33 cellular contexts compared by ENCODE assay signal in genomic region chrX:133390647-133391046, GRCh38. TPM values are rescaled to one million over a fixed set of nuclear protein-coding genes. Genes with fewer than 3 reads are reported as not detected.
A peak's percentile ranks its signal among the peaks of the same experiment; 100 is the strongest.
DNase-seq lines count a peak whose midpoint lies in the region; ATAC-seq and TF ChIP-seq lines count a peak whose summit lies in the region.
"Had no signal": no experiment of that assay in that cellular context is flagged by ENCODE, and none has a peak within 500 bp of the region (broad histone marks: within the 10 kb centered on the region; RNA-seq: fewer than 3 reads in every experiment).

No MANE protein-coding gene starts in this region.

- WGBS in heart left ventricle, 4 donors = 53 to 73% (median 64%) methylated on average over 5 of the region's 5 CpGs

- H3K9me3 ChIP-seq in neural cell (ENCODE audit: low read length) (no peaks in the 10 kb centered on the region), heart left ventricle (no peaks in the 10 kb centered on the region)
- H3K9me3 ChIP-seq: BE2C, esophagus muscularis mucosa, ovary, tibial nerve had no signal

- H3K27me3 Mint-ChIP-seq in chondrocyte (ENCODE audit: low read depth) = no peaks in the 10 kb centered on the region
- H3K27me3 Mint-ChIP-seq: activated CD8-positive, alpha-beta T cell treated with anti-CD3 and anti-CD28 coated beads for 36 hours; memory B cell had no signal

- TF ChIP-seq CTCF in LNCaP clone FGC (IDR thresholded peaks at IDR 0.05; ENCODE audit: control insufficient read depth, extremely low read depth, insufficient read depth) (no peak), chondrocyte (IDR thresholded peaks at IDR 0.05) (no peak), neural cell (IDR thresholded peaks at IDR 0.05; ENCODE audit: poor library complexity, severe bottlenecking) (no peak), heart left ventricle (IDR thresholded peaks at IDR 0.05) (no peak)

- TF ChIP-seq RAD21 in neural cell (conservative IDR thresholded peaks at IDR 0.05) = no peak

- H3K9me2 ChIP-seq in neural cell (ENCODE audit: insufficient read depth, low read length) = no peaks in the 10 kb centered on the region

- H3K36me3 ChIP-seq in neural cell (ENCODE audit: insufficient read depth, low read length) (no peaks in the 10 kb centered on the region), heart left ventricle (no peaks in the 10 kb centered on the region)
- H3K36me3 ChIP-seq: BE2C, esophagus muscularis mucosa, ovary, tibial nerve had no signal

- H3K4me3 Mint-ChIP-seq in chondrocyte (ENCODE audit: unreplicated experiment) = peak overlapping the region; percentile 5
- H3K4me3 Mint-ChIP-seq: activated CD8-positive, alpha-beta T cell treated with anti-CD3 and anti-CD28 coated beads for 36 hours; dendritic cell treated with granulocyte-macrophage colony-stimulating factor and Interleukin-4, amounts not matched to agents 40 ng/mL and 50 ng/mL, for 4 days; immature natural killer cell; memory B cell had no signal

- no peak for TF ChIP-seq POLR2A in heart left ventricle (IDR thresholded peaks at IDR 0.05)

- no peaks in the 10 kb centered on the region for H3K4me1 ChIP-seq in heart left ventricle
- H3K4me1 ChIP-seq: BE2C, foreskin keratinocyte had no signal

- H2AFZ ChIP-seq in neural cell (ENCODE audit: low read depth, low read length) = no peak overlapping the region

- H4K20me1 ChIP-seq in neural cell (ENCODE audit: insufficient read depth) = no peaks in the 10 kb centered on the region

- no peak overlapping the region for H3K9ac ChIP-seq in neural cell (ENCODE audit: low read length)

- peaks cover 43% of the 10 kb centered on the region for H3K4me1 Mint-ChIP-seq in chondrocyte (ENCODE audit: low read depth)
- H3K4me1 Mint-ChIP-seq: immature natural killer cell, memory B cell had no signal

- no peak overlapping the region; the same call in 1 of the 2 replicates for H3K4me3 ChIP-seq in LNCaP clone FGC (ENCODE audit: low read depth, low read length)
- H3K4me3 ChIP-seq in neural cell (ENCODE audit: low read length) = peak overlapping the region; percentile 13
- H3K4me3 ChIP-seq in heart left ventricle = no peak overlapping the region
- H3K4me3 ChIP-seq: esophagus muscularis mucosa, ovary, tibial nerve had no signal

- H3K36me3 Mint-ChIP-seq in chondrocyte (ENCODE audit: low read depth) = no peaks in the 10 kb centered on the region
- H3K36me3 Mint-ChIP-seq: activated naive CD4-positive, alpha-beta T cell treated with anti-CD3 and anti-CD28 coated beads, Interleukin-2, amount 50 U/mL, for 72 hours; immature natural killer cell; memory B cell had no signal

- H3K27me3 ChIP-seq in neural cell (ENCODE audit: insufficient read depth, low read depth, low read length) (no peaks in the 10 kb centered on the region), heart left ventricle (peaks cover 0 to 19% (median 0%) of the 10 kb centered on the region in 9 donors)
- H3K27me3 ChIP-seq: BE2C, esophagus muscularis mucosa, foreskin keratinocyte, ovary had no signal

- H3K9me3 Mint-ChIP-seq in chondrocyte (ENCODE audit: low read depth) = no peaks in the 10 kb centered on the region
- H3K9me3 Mint-ChIP-seq: activated CD8-positive, alpha-beta T cell treated with anti-CD3 and anti-CD28 coated beads for 36 hours; activated naive CD4-positive, alpha-beta T cell treated with anti-CD3 and anti-CD28 coated beads, Interleukin-2, amount 50 U/mL, for 72 hours; dendritic cell treated with granulocyte-macrophage colony-stimulating factor and Interleukin-4, amounts not matched to agents 40 ng/mL and 50 ng/mL, for 4 days; immature natural killer cell; memory B cell had no signal

- H3K27ac Mint-ChIP-seq in chondrocyte (ENCODE audit: unreplicated experiment) = peak overlapping the region; percentile 53
- H3K27ac Mint-ChIP-seq: activated CD8-positive, alpha-beta T cell treated with anti-CD3 and anti-CD28 coated beads for 36 hours; activated naive CD4-positive, alpha-beta T cell treated with anti-CD3 and anti-CD28 coated beads, Interleukin-2, amount 50 U/mL, for 72 hours; dendritic cell treated with granulocyte-macrophage colony-stimulating factor and Interleukin-4, amounts not matched to agents 40 ng/mL and 50 ng/mL, for 4 days; immature natural killer cell; memory B cell had no signal

- H3K79me2 ChIP-seq in neural cell (replicated peaks; ENCODE audit: insufficient read depth, low read length) = peaks cover 5% of the 10 kb centered on the region

- H3K27ac ChIP-seq in neural cell (ENCODE audit: low read length) (no peak overlapping the region), heart left ventricle (no peak overlapping the region)
- H3K27ac ChIP-seq: foreskin keratinocyte, ovary, tibial nerve had no signal

- H3F3A ChIP-seq in neural cell (ENCODE audit: insufficient read depth, low read length, poor library complexity, severe bottlenecking) = no peaks in the 10 kb centered on the region

- TF ChIP-seq EP300 in neural cell (conservative IDR thresholded peaks at IDR 0.05; ENCODE audit: poor library complexity, severe bottlenecking) = no peak

- no peak for ATAC-seq in heart left ventricle
- ATAC-seq in HG03378 (IDR thresholded peaks at IDR 0.05; ENCODE audit: unreplicated experiment) = no peak
- ATAC-seq: activated CD8-positive, alpha-beta T cell treated with anti-CD3 and anti-CD28 coated beads for 36 hours; foreskin keratinocyte; HCT116; left lobe of liver; right cardiac atrium had no signal

- H3K4me2 ChIP-seq in neural cell (ENCODE audit: low read length) = no peak overlapping the region

- DNase-seq in COLO668 (lab: John Stamatoyannopoulos, UW; ENCODE audit: unreplicated experiment) (peak; percentile 11), LNCaP clone FGC (ENCODE audit: low read depth) (peak; percentile 23), chondrocyte (ENCODE audit: low spot score) (no peak), heart left ventricle (no peak), NCI-H526 (lab: John Stamatoyannopoulos, UW) (no peak), NOMO-1 treated with dmso at 0.1 percent for 144 hours (lab: John Stamatoyannopoulos, UW; ENCODE audit: unreplicated experiment) (no peak)
- DNase-seq: activated CD4-positive, CD25-positive, alpha-beta regulatory T cell treated with anti-CD3 and anti-CD28 coated beads, Interleukin-2, amount 50 U/mL, for 72 hours; activated CD8-positive, alpha-beta T cell treated with anti-CD3 and anti-CD28 coated beads for 36 hours; anterior cingulate cortex; BE2C; DMS79 treated with DMSO at 0.1 percent for 48 hours; foreskin keratinocyte; GF-D8; hypothalamus; immature natural killer cell; KG1; MM.1S; NCI-H1436; NCI-H524 treated with DMSO at 0.1 percent for 48 hours; ovary; right cardiac atrium; stimulated activated CD4-positive, alpha-beta T cell treated with anti-CD3 and anti-CD28 coated beads, Interleukin-2, amount 100 ng/mL, for 24 hours had no signal

- intact Hi-C loops in heart left ventricle (cut with DNase I) = no loop called here

TF ChIP-seq in neural cell, 6 proteins besides CTCF, POLR2A, EP300 and RAD21:
- TF ChIP-seq MXI1 (conservative IDR thresholded peaks at IDR 0.05; ENCODE audit: poor library complexity, severe bottlenecking) (no peak), TAF1 (IDR thresholded peaks at IDR 0.05; ENCODE audit: low read depth) (no peak), REST (IDR thresholded peaks at IDR 0.05; ENCODE audit: borderline replicate concordance) (no peak), POLR2AphosphoS5 (IDR thresholded peaks at IDR 0.05) (no peak), SMC3 (conservative IDR thresholded peaks at IDR 0.05; ENCODE audit: poor library complexity) (no peak), EZH2 (IDR thresholded peaks at IDR 0.05; ENCODE audit: borderline replicate concordance, insufficient read depth, low read length, poor library complexity, severe bottlenecking) (no peak)

RNA-seq across cellular contexts. Expression of gene GPC4, which starts 24.6 kb away (rescaled TPM):
- total RNA-seq in chondrocyte (64.6 to 94.8 TPM (median 67.6 TPM) in 3 replicates), heart left ventricle (1 to 10 TPM; 4.8 to 9.0 (median 7.0) TPM)
- polyA plus RNA-seq in neural cell (1.2 and 1.5 TPM in 2 replicates), heart left ventricle (1 to 10 TPM; 1.6 to 2.1 TPM)
- polyA minus RNA-seq in neural cell = 1.2 and 2.2 TPM in 2 replicates
- total RNA-seq: activated CD8-positive, alpha-beta T cell treated with anti-CD3 and anti-CD28 coated beads for 36 hours; RPMI7951; T-helper 1 cell treated with Interleukin-12 subunit alpha and Interleukin-12 subunit beta and Interleukin-4 antibody, amounts not matched to agents 30 ng/mL and 1 ng/mL, for 36 hours had no signal
- polyA plus RNA-seq: immature natural killer cell had no signal

Comparison
In these comparisons a context has a peak if more than half of its experiments do, and no peak if none do; other contexts are left out.
1. DNase-seq: peak in COLO668 (single experiment) and LNCaP clone FGC (single experiment); none in chondrocyte (single experiment), heart left ventricle (0 of 5), NCI-H526 (0 of 2) and NOMO-1 treated with dmso at 0.1 percent for 144 hours (single experiment).